ENCODE assay signal across 11 cellular contexts in genomic region chr12:111436811-111437210, GRCh38. TPM values are rescaled to one million over a fixed set of nuclear protein-coding genes. Genes with fewer than 3 reads are reported as not detected.
DNase-seq lines count a peak whose midpoint lies in the region; ATAC-seq, FAIRE-seq and TF ChIP-seq lines count a peak whose summit lies in the region.
"Had no signal": no experiment of that assay in that cellular context is flagged by ENCODE, and none has a peak within 500 bp of the region (broad histone marks: within the 10 kb centered on the region; RNA-seq: fewer than 3 reads in every experiment).

No MANE protein-coding gene starts in this region.

- H3K36me3 Mint-ChIP-seq in activated T-helper 2 cell treated with anti-CD3 and anti-CD28 coated beads, Interferon-gamma antibody, Interleukin-2, Interleukin-4, amounts not matched to agents 10 μg/mL and 5 μg/mL and 100 μg/mL, durations not matched to agents 14 hours and 24 hours and 36 hours (ENCODE audit: low read depth) = peaks cover 64% of the 10 kb centered on the region

- H3K4me2 ChIP-seq in mammary epithelial cell (ENCODE audit: insufficient read depth, low read depth, low read length) (no peak overlapping the region), HepG2 (ENCODE audit: low read depth, low read length) (no peak overlapping the region)

- no peak for TF ChIP-seq RAD21 in HepG2 (CRISPR knock-in tag; IDR thresholded peaks at IDR 0.05)

- intact Hi-C loops in breast epithelium (cut with DNase I; ENCODE audit: low total_unique reads) (no loop called here), mammary epithelial cell (cut with micrococcal nuclease) (loop anchor here (10.0 kb wide), 1 partner anchor 542 kb away; no protein-coding TSS in a partner anchor), HepG2 (cut with micrococcal nuclease; ENCODE audit: unreplicated experiment) (no loop called here)
- intact Hi-C loops in activated T-helper 2 cell treated with anti-CD3 and anti-CD28 coated beads, Interferon-gamma antibody, Interleukin-2, Interleukin-4, amounts not matched to agents 10 μg/mL and 5 μg/mL and 100 μg/mL, durations not matched to agents 14 hours and 24 hours and 36 hours (cut with micrococcal nuclease) = loop anchor here (10.0 kb wide), 1 partner anchor 862 kb away; no protein-coding TSS in a partner anchor

- H4K20me1 ChIP-seq in mammary epithelial cell (ENCODE audit: insufficient read depth, low read length) (peaks cover 1% of the 10 kb centered on the region), HepG2 (ENCODE audit: insufficient read depth, low read length) (0 out of 2 replicates have a peak, but pooled peaks cover 12% of the 10 kb centered on the region)

- H3K27ac Mint-ChIP-seq in activated T-helper 2 cell treated with anti-CD3 and anti-CD28 coated beads, Interferon-gamma antibody, Interleukin-2, Interleukin-4, amounts not matched to agents 10 μg/mL and 5 μg/mL and 100 μg/mL, durations not matched to agents 14 hours and 24 hours and 36 hours = peak overlapping the region; percentile 36

- H3K4me1 ChIP-seq in breast epithelium (no peaks in the 10 kb centered on the region), mammary epithelial cell (ENCODE audit: insufficient read depth, low read length) (peaks cover 47% of the 10 kb centered on the region), HepG2 (ENCODE audit: insufficient read depth, low read length) (peaks cover 12% of the 10 kb centered on the region), subcutaneous abdominal adipose tissue (ENCODE audit: control insufficient read depth in 5 of 5, insufficient read depth in 5 of 5, low read length in 5 of 5) (peaks cover 20 to 96% (median 88%) of the 10 kb centered on the region in 5 donors)

- H3K36me3 ChIP-seq in breast epithelium = no peaks in the 10 kb centered on the region
- H3K36me3 ChIP-seq in mammary epithelial cell (ENCODE audit: insufficient read depth, low read length) = no peaks in the 10 kb centered on the region
- peaks cover 1 to 27% of the 10 kb centered on the region in 2 experiments; a peak in 3 of 5 replicates for H3K36me3 ChIP-seq in HepG2 (replicated peaks in 1 of 2; ENCODE audit: control insufficient read depth in 1 of 2, insufficient read depth in 2 of 2, low read length in 2 of 2)
- H3K36me3 ChIP-seq in subcutaneous abdominal adipose tissue (ENCODE audit: control insufficient read depth in 5 of 5, insufficient read depth in 5 of 5, low read length in 5 of 5) = peaks cover 0 to 14% (median 0%) of the 10 kb centered on the region in 5 donors

- DNase-seq in breast epithelium (ENCODE audit: low spot score in 2 of 2) (no peak), mammary epithelial cell (no peak), HepG2 (ENCODE audit: low spot score) (no peak), NCI-H2227 treated with DMSO at 0.1 percent for 48 hours (lab: John Stamatoyannopoulos, UW) (no peak), middle frontal gyrus (ENCODE audit: extremely low spot score, low spot score) (no peak), SKM-1 treated with dmso at 0.1 percent for 144 hours (lab: John Stamatoyannopoulos, UW; ENCODE audit: unreplicated experiment) (no peak)
- DNase-seq in activated T-helper 2 cell treated with anti-CD3 and anti-CD28 coated beads, Interferon-gamma antibody, Interleukin-2, Interleukin-4, amounts not matched to agents 10 μg/mL and 5 μg/mL and 100 μg/mL, durations not matched to agents 14 hours and 24 hours and 36 hours (ENCODE audit: low spot score) = no peak
- DNase-seq: amygdala, MM.1S, SHP77 treated with DMSO at 0.1 percent for 48 hours had no signal

- H3K27me3 Mint-ChIP-seq in activated T-helper 2 cell treated with anti-CD3 and anti-CD28 coated beads, Interferon-gamma antibody, Interleukin-2, Interleukin-4, amounts not matched to agents 10 μg/mL and 5 μg/mL and 100 μg/mL, durations not matched to agents 14 hours and 24 hours and 36 hours (ENCODE audit: low read depth) = no peaks in the 10 kb centered on the region

- H3K27me3 ChIP-seq in breast epithelium (no peaks in the 10 kb centered on the region), mammary epithelial cell (ENCODE audit: insufficient read depth, low read length) (no peaks in the 10 kb centered on the region), HepG2 (ENCODE audit: control insufficient read depth in 1 of 2, insufficient read depth in 2 of 2, low read length in 2 of 2) (no peaks in the 10 kb centered on the region; a peak in 1 of 5 replicates), subcutaneous abdominal adipose tissue (ENCODE audit: control insufficient read depth in 5 of 5, insufficient read depth in 4 of 5, low read length in 5 of 5) (no peaks in the 10 kb centered on the region)

- dilution Hi-C loops in mammary epithelial cell (cut with HindIII; ENCODE audit: low sequenced_read_pairs) = no loop called here

- no peaks in the 10 kb centered on the region for H3K9me3 Mint-ChIP-seq in activated T-helper 2 cell treated with anti-CD3 and anti-CD28 coated beads, Interferon-gamma antibody, Interleukin-2, Interleukin-4, amounts not matched to agents 10 μg/mL and 5 μg/mL and 100 μg/mL, durations not matched to agents 14 hours and 24 hours and 36 hours

- H3K9me3 ChIP-seq in breast epithelium = no peaks in the 10 kb centered on the region
- H3K9me3 ChIP-seq in mammary epithelial cell (replicated peaks; ENCODE audit: insufficient read depth, low read length) = no peaks in the 10 kb centered on the region
- no peaks in the 10 kb centered on the region for H3K9me3 ChIP-seq in HepG2 (ENCODE audit: low read length)
- no peaks in the 10 kb centered on the region for H3K9me3 ChIP-seq in subcutaneous abdominal adipose tissue (ENCODE audit: control insufficient read depth in 5 of 5, low read length in 5 of 5)

- FAIRE-seq in HepG2 (lab: Jason Lieb, UNC) = no peak

- POLR2A ChIA-PET in HepG2 (lab: Yijun Ruan, JAX) = no interaction called here

- H3K79me2 ChIP-seq in mammary epithelial cell (ENCODE audit: insufficient read depth, low read length) (peaks cover 86% of the 10 kb centered on the region), HepG2 (ENCODE audit: insufficient read depth, low read length) (no peaks in the 10 kb centered on the region)

- H3K4me1 Mint-ChIP-seq in activated T-helper 2 cell treated with anti-CD3 and anti-CD28 coated beads, Interferon-gamma antibody, Interleukin-2, Interleukin-4, amounts not matched to agents 10 μg/mL and 5 μg/mL and 100 μg/mL, durations not matched to agents 14 hours and 24 hours and 36 hours (ENCODE audit: low read depth) = peaks cover 82% of the 10 kb centered on the region

- no peak for TF ChIP-seq EP300 in HepG2 (IDR thresholded peaks at IDR 0.05; ENCODE audit: low read depth in 2 of 2, low read length in 2 of 2)
- no peak for TF ChIP-seq EP300 in HepG2 (CRISPR knock-in tag; IDR thresholded peaks at IDR 0.05; ENCODE audit: borderline replicate concordance)

- H3K4me3 ChIP-seq in breast epithelium = no peak overlapping the region
- no peak overlapping the region for H3K4me3 ChIP-seq in mammary epithelial cell (replicated peaks in 1 of 3; ENCODE audit: insufficient read depth in 1 of 3, low read depth in 2 of 3, low read length in 3 of 3)
- no peak overlapping the region for H3K4me3 ChIP-seq in HepG2 (replicated peaks in 1 of 3; ENCODE audit: insufficient read depth in 1 of 3, low read depth in 2 of 3, low read length in 3 of 3)
- H3K4me3 ChIP-seq in subcutaneous abdominal adipose tissue (ENCODE audit: low read depth in 1 of 5, low read length in 5 of 5) = no peak overlapping the region

- H3K9ac ChIP-seq in mammary epithelial cell (ENCODE audit: insufficient read depth, low read length) = no peak overlapping the region
- H3K9ac ChIP-seq in HepG2 (ENCODE audit: insufficient read depth, low read depth, low read length) = no peak overlapping the region
- H3K9ac ChIP-seq in subcutaneous abdominal adipose tissue (ENCODE audit: low read length in 5 of 5) = peak overlapping the region in 2 of 5 donors; percentile 6 to 24

- TF ChIP-seq CTCF in breast epithelium (IDR thresholded peaks at IDR 0.05) = no peak
- no peak for TF ChIP-seq CTCF in mammary epithelial cell (conservative IDR thresholded peaks at IDR 0.05 in 1 of 2, IDR thresholded peaks at IDR 0.05 in 1 of 2; ENCODE audit: extremely low read depth in 1 of 2, insufficient read depth in 1 of 2, low read depth in 1 of 2, low read length in 2 of 2)
- no peak for TF ChIP-seq CTCF in HepG2 (CRISPR knock-in tag; IDR thresholded peaks at IDR 0.05)

- H3K27ac ChIP-seq in breast epithelium (peak overlapping the region; percentile 11 to 81), mammary epithelial cell (ENCODE audit: insufficient read depth, low read depth, low read length) (no peak overlapping the region), HepG2 (ENCODE audit: extremely low read length, insufficient read depth, low read length) (no peak overlapping the region), subcutaneous abdominal adipose tissue (ENCODE audit: low read depth, low read length) (peak overlapping the region; percentile 73)

- in situ Hi-C loops in mammary epithelial cell (cut with MboI; ENCODE audit: low sequenced_read_pairs in 2 of 2) = no loop called here
- in situ Hi-C loops in HepG2 (cut with HindIII; ENCODE audit: extremely low pct_ligation_motif_present, low pct_unique_long_range_greater_than_20kb) = no loop called here

- BruUV-seq in mammary epithelial cell (replicated peaks; lab: Mats Ljungman, UMichigan) = no TSS peak
- BruUV-seq in HepG2 (replicated peaks; lab: Mats Ljungman, UMichigan) = no TSS peak

- H3K4me3 Mint-ChIP-seq in activated T-helper 2 cell treated with anti-CD3 and anti-CD28 coated beads, Interferon-gamma antibody, Interleukin-2, Interleukin-4, amounts not matched to agents 10 μg/mL and 5 μg/mL and 100 μg/mL, durations not matched to agents 14 hours and 24 hours and 36 hours (ENCODE audit: low read depth) = no peak overlapping the region

- 63% methylated on average over 3 of the region's 4 CpGs for WGBS in mammary epithelial cell (ENCODE audit: low coverage, missing lambda C conversion rate)
- no CpG with 5 or more reads among the region's 4 CpGs for WGBS in HepG2 (ENCODE audit: low lambda C conversion rate)

- H2AFZ ChIP-seq in mammary epithelial cell (ENCODE audit: low read depth, low read length) (no peak overlapping the region), HepG2 (ENCODE audit: low read length) (no peak overlapping the region)

- ATAC-seq in HepG2 = no peak

- CTCF ChIA-PET in mammary epithelial cell (lab: Charles Lee; ENCODE audit: low non-redundant PET) = no interaction called here
- CTCF ChIA-PET in HepG2 (lab: Yijun Ruan, JAX; ENCODE audit: low intra/inter-chr PET ratio, low total read pairs) = no interaction called here

- TF ChIP-seq POLR2A in breast epithelium (IDR thresholded peaks at IDR 0.05) (no peak), HepG2 (IDR thresholded peaks at IDR 0.05; ENCODE audit: insufficient read depth in 1 of 2, low read depth in 2 of 2, low read length in 2 of 2) (no peak)

RNA-seq across cellular contexts. Expression of gene SH2B3, which starts 31.1 kb away (rescaled TPM):
- 10 to 100 TPM; 13.9 to 27.4 (median 17.4) TPM for total RNA-seq in breast epithelium
- total RNA-seq in mammary epithelial cell = 10 to 100 TPM; 11.7 to 15.8 TPM
- 18.1 TPM for polyA plus RNA-seq in mammary epithelial cell
- 20.3 TPM for polyA minus RNA-seq in mammary epithelial cell
- total RNA-seq in activated T-helper 2 cell treated with anti-CD3 and anti-CD28 coated beads, Interferon-gamma antibody, Interleukin-2, Interleukin-4, amounts not matched to agents 10 μg/mL and 5 μg/mL and 100 μg/mL, durations not matched to agents 14 hours and 24 hours and 36 hours = 48.3 and 50.9 TPM in 2 replicates
- total RNA-seq in HepG2 (2016; rRNA removed; fragmentation: Illumina TruSeq; extraction: Trizol) = 6.8 and 6.9 TPM in 2 replicates
- total RNA-seq in HepG2 (2016; cell fraction: cytosol; rRNA removed; fragmentation: Illumina TruSeq; extraction: Trizol; ENCODE audit: low read depth) = 3.0 and 4.5 TPM in 2 replicates
- total RNA-seq in HepG2 (2016; cell fraction: insoluble cytoplasmic fraction; rRNA removed; fragmentation: Illumina TruSeq; extraction: Trizol) = 5.3 and 6.3 TPM in 2 replicates
- total RNA-seq in HepG2 (2016; cell fraction: membrane; rRNA removed; fragmentation: Illumina TruSeq; extraction: Trizol) = 8.1 and 8.8 TPM in 2 replicates
- 3.3 and 4.2 TPM in 2 replicates for total RNA-seq in HepG2 (2016; cell fraction: nucleus; rRNA removed; fragmentation: Illumina TruSeq; extraction: Trizol)
- polyA plus RNA-seq in HepG2 (2011; rRNA removed) = 6.8 and 7.1 TPM in 2 replicates
- 5.9 and 7.0 TPM in 2 replicates for polyA plus RNA-seq in HepG2 (2011; cell fraction: cytosol; rRNA removed)
- 6.3 and 7.7 TPM in 2 replicates for polyA plus RNA-seq in HepG2 (2011; cell fraction: nucleus; rRNA removed)
- polyA plus RNA-seq in HepG2 (2012) = 5.1 and 9.2 TPM in 2 replicates
- 0.99 and 1.3 TPM in 2 replicates for polyA plus RNA-seq in HepG2 (2016; cell fraction: cytosol; fragmentation: Illumina TruSeq; extraction: Trizol; ENCODE audit: low read depth)
- polyA plus RNA-seq in HepG2 (2016; cell fraction: insoluble cytoplasmic fraction; fragmentation: Illumina TruSeq; extraction: Trizol; ENCODE audit: low read depth) = 7.6 and 9.1 TPM in 2 replicates
- 5.2 and 5.7 TPM in 2 replicates for polyA plus RNA-seq in HepG2 (2016; cell fraction: membrane; fragmentation: Illumina TruSeq; extraction: Trizol; ENCODE audit: low read depth)
- 8.8 and 9.8 TPM in 2 replicates for polyA plus RNA-seq in HepG2 (2016; cell fraction: nucleus; fragmentation: Illumina TruSeq; extraction: Trizol; ENCODE audit: insufficient read depth, low read depth)
- polyA minus RNA-seq in HepG2 (2011; rRNA and poly(A)+ RNA removed; ENCODE audit: low replicate concordance) = 2.2 and 11.4 TPM in 2 replicates
- polyA minus RNA-seq in HepG2 (2011; cell fraction: cytosol; rRNA and poly(A)+ RNA removed) = 6.2 and 6.9 TPM in 2 replicates
- 3.3 and 3.9 TPM in 2 replicates for polyA minus RNA-seq in HepG2 (2011; cell fraction: nucleus; rRNA and poly(A)+ RNA removed)

Comparison
In these comparisons a context has a peak if more than half of its experiments do, and no peak if none do; other contexts are left out.
1. H3K27ac ChIP-seq: peak in breast epithelium (2 of 2) and subcutaneous abdominal adipose tissue (single experiment); none in mammary epithelial cell (single experiment) and HepG2 (single experiment).
2. intact Hi-C loops: an anchor here in mammary epithelial cell (10.0 kb wide) and activated T-helper 2 cell treated with anti-CD3 and anti-CD28 coated beads, Interferon-gamma antibody, Interleukin-2, Interleukin-4, amounts not matched to agents 10 μg/mL and 5 μg/mL and 100 μg/mL, durations not matched to agents 14 hours and 24 hours and 36 hours (10.0 kb wide); none called in breast epithelium and HepG2.